In the genomic region with DNA sequence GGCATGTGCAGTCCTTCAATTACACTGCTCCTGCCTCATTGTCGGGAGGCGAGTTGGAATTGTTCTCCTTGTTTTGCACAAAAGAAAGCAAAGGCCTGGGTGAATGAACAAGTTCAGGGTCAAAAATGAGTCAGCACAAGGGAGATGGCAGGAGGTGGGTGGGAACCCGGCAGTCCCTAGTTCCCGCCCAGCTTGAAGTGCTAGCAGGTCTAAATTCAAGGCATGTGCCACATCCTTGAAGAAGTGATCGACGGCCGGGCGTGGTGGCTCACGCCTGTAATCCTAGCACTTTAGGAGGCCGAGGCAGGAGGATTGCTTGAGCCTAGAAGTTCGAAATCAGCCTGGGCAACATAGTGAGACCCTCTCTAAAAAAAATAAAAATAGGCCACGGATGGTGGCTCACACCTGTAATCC, we compare ENCODE assay signal across 1 cellular context.
TF ChIP-seq lines count a peak whose summit lies in the region.

No MANE protein-coding gene starts in this region.

TF ChIP-seq in K562, 482 proteins besides CTCF, POLR2A, EP300 and RAD21 (continued from another document and continues in another):
- TF ChIP-seq KAT8 (IDR thresholded peaks at IDR 0.05; ENCODE audit: low read depth) (peak; percentile 8; the same call in 1 of the 2 replicates), ZNF639 (CRISPR knock-in tag; conservative IDR thresholded peaks at IDR 0.05 in 1 of 2, IDR thresholded peaks at IDR 0.05 in 1 of 2) (no peak), ZNF217 (CRISPR knock-in tag; IDR thresholded peaks at IDR 0.05) (no peak), PCBP1 (IDR thresholded peaks at IDR 0.05; ENCODE audit: low read depth, low read length, poor library complexity, severe bottlenecking) (no peak), LCOR (CRISPR knock-in tag; IDR thresholded peaks at IDR 0.05) (no peak), HEY1 (CRISPR knock-in tag; IDR thresholded peaks at IDR 0.05; ENCODE audit: borderline replicate concordance) (no peak), JUNB (CRISPR knock-in tag; conservative IDR thresholded peaks at IDR 0.05) (no peak), CHD2 (IDR thresholded peaks at IDR 0.05; ENCODE audit: low read depth, low read length) (no peak), TARDBP (IDR thresholded peaks at IDR 0.05) (no peak), WHSC1 (IDR thresholded peaks at IDR 0.05; ENCODE audit: low read length) (no peak), ZNF184 (CRISPR knock-in tag; IDR thresholded peaks at IDR 0.05) (no peak), KDM1A (IDR thresholded peaks at IDR 0.05) (peak; percentile 37 to 54; a peak in 2 of 4 replicates), MLLT1 (IDR thresholded peaks at IDR 0.05) (no peak), CHAMP1 (IDR thresholded peaks at IDR 0.05) (no peak), GABPA (tag; conservative IDR thresholded peaks at IDR 0.05; ENCODE audit: low read depth) (no peak), EZH2 (IDR thresholded peaks at IDR 0.05; ENCODE audit: borderline replicate concordance, low read depth, low read length) (no peak), ZNF589 (CRISPR knock-in tag; IDR thresholded peaks at IDR 0.05; ENCODE audit: low read depth) (no peak), ZBTB34 (CRISPR knock-in tag; IDR thresholded peaks at IDR 0.05) (no peak), PCBP2 (IDR thresholded peaks at IDR 0.05; ENCODE audit: low read depth, low read length, poor library complexity, severe bottlenecking) (no peak), RNF2 (IDR thresholded peaks at IDR 0.05) (peak; percentile 69), LARP7 (IDR thresholded peaks at IDR 0.05) (no peak), STAG1 (CRISPR knock-in tag; IDR thresholded peaks at IDR 0.05; ENCODE audit: borderline replicate concordance) (no peak), ESRRA (IDR thresholded peaks at IDR 0.05; ENCODE audit: borderline replicate concordance, low read depth) (no peak), HLTF (IDR thresholded peaks at IDR 0.05) (no peak), MAFK (IDR thresholded peaks at IDR 0.05; ENCODE audit: low read length) (peak; percentile 70; the same call in 1 of the 2 replicates), ZFP36 (IDR thresholded peaks at IDR 0.05; ENCODE audit: low read depth, low read length, partially characterized antibody) (no peak), ZNF780A (CRISPR knock-in tag; IDR thresholded peaks at IDR 0.05) (no peak), FOXJ3 (CRISPR knock-in tag; IDR thresholded peaks at IDR 0.05) (no peak), TSHZ1 (CRISPR knock-in tag; IDR thresholded peaks at IDR 0.05) (no peak; the same call in 1 of the 2 replicates), EHMT2 (IDR thresholded peaks at IDR 0.05) (no peak), CREBBP (IDR thresholded peaks at IDR 0.05; ENCODE audit: low read depth, low read length) (no peak), ATF1 (CRISPR knock-in tag; IDR thresholded peaks at IDR 0.05) (no peak), ATF1 (tag; IDR thresholded peaks at IDR 0.05) (no peak)
- TF ChIP-seq, protein P1, sequence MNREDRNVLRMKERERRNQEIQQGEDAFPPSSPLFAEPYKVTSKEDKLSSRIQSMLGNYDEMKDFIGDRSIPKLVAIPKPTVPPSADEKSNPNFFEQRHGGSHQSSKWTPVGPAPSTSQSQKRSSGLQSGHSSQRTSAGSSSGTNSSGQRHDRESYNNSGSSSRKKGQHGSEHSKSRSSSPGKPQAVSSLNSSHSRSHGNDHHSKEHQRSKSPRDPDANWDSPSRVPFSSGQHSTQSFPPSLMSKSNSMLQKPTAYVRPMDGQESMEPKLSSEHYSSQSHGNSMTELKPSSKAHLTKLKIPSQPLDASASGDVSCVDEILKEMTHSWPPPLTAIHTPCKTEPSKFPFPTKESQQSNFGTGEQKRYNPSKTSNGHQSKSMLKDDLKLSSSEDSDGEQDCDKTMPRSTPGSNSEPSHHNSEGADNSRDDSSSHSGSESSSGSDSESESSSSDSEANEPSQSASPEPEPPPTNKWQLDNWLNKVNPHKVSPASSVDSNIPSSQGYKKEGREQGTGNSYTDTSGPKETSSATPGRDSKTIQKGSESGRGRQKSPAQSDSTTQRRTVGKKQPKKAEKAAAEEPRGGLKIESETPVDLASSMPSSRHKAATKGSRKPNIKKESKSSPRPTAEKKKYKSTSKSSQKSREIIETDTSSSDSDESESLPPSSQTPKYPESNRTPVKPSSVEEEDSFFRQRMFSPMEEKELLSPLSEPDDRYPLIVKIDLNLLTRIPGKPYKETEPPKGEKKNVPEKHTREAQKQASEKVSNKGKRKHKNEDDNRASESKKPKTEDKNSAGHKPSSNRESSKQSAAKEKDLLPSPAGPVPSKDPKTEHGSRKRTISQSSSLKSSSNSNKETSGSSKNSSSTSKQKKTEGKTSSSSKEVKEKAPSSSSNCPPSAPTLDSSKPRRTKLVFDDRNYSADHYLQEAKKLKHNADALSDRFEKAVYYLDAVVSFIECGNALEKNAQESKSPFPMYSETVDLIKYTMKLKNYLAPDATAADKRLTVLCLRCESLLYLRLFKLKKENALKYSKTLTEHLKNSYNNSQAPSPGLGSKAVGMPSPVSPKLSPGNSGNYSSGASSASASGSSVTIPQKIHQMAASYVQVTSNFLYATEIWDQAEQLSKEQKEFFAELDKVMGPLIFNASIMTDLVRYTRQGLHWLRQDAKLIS (CRISPR knock-in tag; IDR thresholded peaks at IDR 0.05): no peak
- TF ChIP-seq, protein P2, sequence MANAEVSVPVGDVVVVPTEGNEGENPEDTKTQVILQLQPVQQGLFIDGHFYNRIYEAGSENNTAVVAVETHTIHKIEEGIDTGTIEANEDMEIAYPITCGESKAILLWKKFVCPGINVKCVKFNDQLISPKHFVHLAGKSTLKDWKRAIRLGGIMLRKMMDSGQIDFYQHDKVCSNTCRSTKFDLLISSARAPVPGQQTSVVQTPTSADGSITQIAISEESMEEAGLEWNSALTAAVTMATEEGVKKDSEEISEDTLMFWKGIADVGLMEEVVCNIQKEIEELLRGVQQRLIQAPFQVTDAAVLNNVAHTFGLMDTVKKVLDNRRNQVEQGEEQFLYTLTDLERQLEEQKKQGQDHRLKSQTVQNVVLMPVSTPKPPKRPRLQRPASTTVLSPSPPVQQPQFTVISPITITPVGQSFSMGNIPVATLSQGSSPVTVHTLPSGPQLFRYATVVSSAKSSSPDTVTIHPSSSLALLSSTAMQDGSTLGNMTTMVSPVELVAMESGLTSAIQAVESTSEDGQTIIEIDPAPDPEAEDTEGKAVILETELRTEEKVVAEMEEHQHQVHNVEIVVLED (CRISPR knock-in tag; IDR thresholded peaks at IDR 0.05): no peak
- TF ChIP-seq, protein P3, sequence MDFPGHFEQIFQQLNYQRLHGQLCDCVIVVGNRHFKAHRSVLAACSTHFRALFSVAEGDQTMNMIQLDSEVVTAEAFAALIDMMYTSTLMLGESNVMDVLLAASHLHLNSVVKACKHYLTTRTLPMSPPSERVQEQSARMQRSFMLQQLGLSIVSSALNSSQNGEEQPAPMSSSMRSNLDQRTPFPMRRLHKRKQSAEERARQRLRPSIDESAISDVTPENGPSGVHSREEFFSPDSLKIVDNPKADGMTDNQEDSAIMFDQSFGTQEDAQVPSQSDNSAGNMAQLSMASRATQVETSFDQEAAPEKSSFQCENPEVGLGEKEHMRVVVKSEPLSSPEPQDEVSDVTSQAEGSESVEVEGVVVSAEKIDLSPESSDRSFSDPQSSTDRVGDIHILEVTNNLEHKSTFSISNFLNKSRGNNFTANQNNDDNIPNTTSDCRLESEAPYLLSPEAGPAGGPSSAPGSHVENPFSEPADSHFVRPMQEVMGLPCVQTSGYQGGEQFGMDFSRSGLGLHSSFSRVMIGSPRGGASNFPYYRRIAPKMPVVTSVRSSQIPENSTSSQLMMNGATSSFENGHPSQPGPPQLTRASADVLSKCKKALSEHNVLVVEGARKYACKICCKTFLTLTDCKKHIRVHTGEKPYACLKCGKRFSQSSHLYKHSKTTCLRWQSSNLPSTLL (IDR thresholded peaks at IDR 0.05): no peak
- TF ChIP-seq, protein P4, sequence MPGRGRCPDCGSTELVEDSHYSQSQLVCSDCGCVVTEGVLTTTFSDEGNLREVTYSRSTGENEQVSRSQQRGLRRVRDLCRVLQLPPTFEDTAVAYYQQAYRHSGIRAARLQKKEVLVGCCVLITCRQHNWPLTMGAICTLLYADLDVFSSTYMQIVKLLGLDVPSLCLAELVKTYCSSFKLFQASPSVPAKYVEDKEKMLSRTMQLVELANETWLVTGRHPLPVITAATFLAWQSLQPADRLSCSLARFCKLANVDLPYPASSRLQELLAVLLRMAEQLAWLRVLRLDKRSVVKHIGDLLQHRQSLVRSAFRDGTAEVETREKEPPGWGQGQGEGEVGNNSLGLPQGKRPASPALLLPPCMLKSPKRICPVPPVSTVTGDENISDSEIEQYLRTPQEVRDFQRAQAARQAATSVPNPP (IDR thresholded peaks at IDR 0.05; ENCODE audit: borderline replicate concordance, insufficient read depth, insufficient read length): no peak
- TF ChIP-seq, protein P5, sequence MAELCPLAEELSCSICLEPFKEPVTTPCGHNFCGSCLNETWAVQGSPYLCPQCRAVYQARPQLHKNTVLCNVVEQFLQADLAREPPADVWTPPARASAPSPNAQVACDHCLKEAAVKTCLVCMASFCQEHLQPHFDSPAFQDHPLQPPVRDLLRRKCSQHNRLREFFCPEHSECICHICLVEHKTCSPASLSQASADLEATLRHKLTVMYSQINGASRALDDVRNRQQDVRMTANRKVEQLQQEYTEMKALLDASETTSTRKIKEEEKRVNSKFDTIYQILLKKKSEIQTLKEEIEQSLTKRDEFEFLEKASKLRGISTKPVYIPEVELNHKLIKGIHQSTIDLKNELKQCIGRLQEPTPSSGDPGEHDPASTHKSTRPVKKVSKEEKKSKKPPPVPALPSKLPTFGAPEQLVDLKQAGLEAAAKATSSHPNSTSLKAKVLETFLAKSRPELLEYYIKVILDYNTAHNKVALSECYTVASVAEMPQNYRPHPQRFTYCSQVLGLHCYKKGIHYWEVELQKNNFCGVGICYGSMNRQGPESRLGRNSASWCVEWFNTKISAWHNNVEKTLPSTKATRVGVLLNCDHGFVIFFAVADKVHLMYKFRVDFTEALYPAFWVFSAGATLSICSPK (IDR thresholded peaks at IDR 0.05; ENCODE audit: borderline replicate concordance): no peak
